Comparison of ENCODE assay signal across 15 cellular contexts in genomic region chr14:91292476-91292875, GRCh38. TPM values are rescaled to one million over a fixed set of nuclear protein-coding genes. Genes with fewer than 3 reads are reported as not detected.
A peak's percentile ranks its signal among the peaks of the same experiment; 100 is the strongest.
DNase-seq lines count a peak whose midpoint lies in the region; ATAC-seq and TF ChIP-seq lines count a peak whose summit lies in the region.
"Had no signal": no experiment of that assay in that cellular context is flagged by ENCODE, and none has a peak within 500 bp of the region (broad histone marks: within the 10 kb centered on the region; RNA-seq: fewer than 3 reads in every experiment).

No MANE protein-coding gene starts in this region.

- TF ChIP-seq CTCF in epithelial cell of esophagus (IDR thresholded peaks at IDR 0.05; ENCODE audit: insufficient read depth, low read depth, low read length, missing control alignments) = no peak

- peak in 1 of 2 donors; percentile 35 for ATAC-seq in activated T-cell treated with anti-CD3 and anti-CD28 coated beads, Interleukin-2, amount 50 U/mL, for 72 hours (replicated peaks in 1 of 2)
- no peak for ATAC-seq in activated T-cell treated with anti-CD3 and anti-CD28 coated beads, Interleukin-2, amount 50 U/mL, for 4 hours
- no peak for ATAC-seq in T-helper 17 cell
- ATAC-seq in stimulated activated memory B cell treated with anti-CD40 and anti-IgM and Interleukin-4, amounts not matched to agents 10 μg/mL and 1 μg/mL and 100 μg/mL, for 72 hours = no peak

- no peak overlapping the region for H3K4me3 ChIP-seq in epithelial cell of esophagus (ENCODE audit: low read length)

- peak overlapping the region; percentile 74 for H3K27ac Mint-ChIP-seq in activated T-cell treated with anti-CD3 and anti-CD28 coated beads, Interleukin-2, amount 50 U/mL, for 72 hours
- H3K27ac Mint-ChIP-seq in T-helper 17 cell = peak overlapping the region; percentile 91
- H3K27ac Mint-ChIP-seq in stimulated activated memory B cell treated with anti-CD40 and anti-IgM and Interleukin-4, amounts not matched to agents 10 μg/mL and 1 μg/mL and 100 μg/mL, for 72 hours = peak overlapping the region; percentile 82

- DNase-seq in activated T-cell treated with anti-CD3 and anti-CD28 coated beads, Interleukin-2, amount 50 U/mL, for 72 hours = no peak
- no peak for DNase-seq in activated T-cell treated with anti-CD3 and anti-CD28 coated beads, Interleukin-2, amount 50 U/mL, for 4 hours
- no peak for DNase-seq in T-helper 17 cell
- DNase-seq in epithelial cell of esophagus (ENCODE audit: low read depth) = peak; percentile 32
- no peak for DNase-seq in effector CD8-positive, alpha-beta T cell (lab: John Stamatoyannopoulos, UW)
- DNase-seq in AG08395 (ENCODE audit: low spot score) = no peak
- DNase-seq in activated CD4-positive, CD25-positive, alpha-beta regulatory T cell treated with anti-CD3 and anti-CD28 coated beads, Interleukin-2, amount 50 U/mL, for 72 hours = no peak
- DNase-seq: activated CD4-positive, alpha-beta T cell treated with anti-CD3 and anti-CD28 coated beads for 1 hour; activated effector memory CD4-positive, alpha-beta T cell treated with Interleukin-2 at 50 U/mL for 16 hours; NCI-H187 treated with DMSO at 0.1 percent for 48 hours; NCI-H524; OCI-M1; retina; SK-N-SH had no signal

- no peaks in the 10 kb centered on the region for H3K9me3 ChIP-seq in T-helper 17 cell (ENCODE audit: control insufficient read depth, low read length, poor library complexity, severe bottlenecking)
- H3K9me3 ChIP-seq: SK-N-SH had no signal

- peaks cover 14% of the 10 kb centered on the region for H3K4me1 Mint-ChIP-seq in activated T-cell treated with anti-CD3 and anti-CD28 coated beads, Interleukin-2, amount 50 U/mL, for 72 hours (ENCODE audit: low read depth)
- H3K4me1 Mint-ChIP-seq in activated T-cell treated with anti-CD3 and anti-CD28 coated beads, Interleukin-2, amount 50 U/mL, for 4 hours (ENCODE audit: low read depth) = peaks cover 3% of the 10 kb centered on the region
- peaks cover 11% of the 10 kb centered on the region for H3K4me1 Mint-ChIP-seq in T-helper 17 cell
- no peaks in the 10 kb centered on the region for H3K4me1 Mint-ChIP-seq in stimulated activated memory B cell treated with anti-CD40 and anti-IgM and Interleukin-4, amounts not matched to agents 10 μg/mL and 1 μg/mL and 100 μg/mL, for 72 hours

- H3K27me3 Mint-ChIP-seq in activated T-cell treated with anti-CD3 and anti-CD28 coated beads, Interleukin-2, amount 50 U/mL, for 72 hours (ENCODE audit: low read depth) = no peaks in the 10 kb centered on the region
- no peaks in the 10 kb centered on the region for H3K27me3 Mint-ChIP-seq in activated T-cell treated with anti-CD3 and anti-CD28 coated beads, Interleukin-2, amount 50 U/mL, for 4 hours (ENCODE audit: low read depth)
- H3K27me3 Mint-ChIP-seq in T-helper 17 cell = no peaks in the 10 kb centered on the region
- no peaks in the 10 kb centered on the region for H3K27me3 Mint-ChIP-seq in stimulated activated memory B cell treated with anti-CD40 and anti-IgM and Interleukin-4, amounts not matched to agents 10 μg/mL and 1 μg/mL and 100 μg/mL, for 72 hours

- H3K36me3 Mint-ChIP-seq in activated T-cell treated with anti-CD3 and anti-CD28 coated beads, Interleukin-2, amount 50 U/mL, for 72 hours (ENCODE audit: insufficient read depth in 2 of 2) = peaks cover 16 to 36% of the 10 kb centered on the region in 2 donors
- H3K36me3 Mint-ChIP-seq in activated T-cell treated with anti-CD3 and anti-CD28 coated beads, Interleukin-2, amount 50 U/mL, for 4 hours (ENCODE audit: insufficient read depth) = peaks cover 40% of the 10 kb centered on the region
- peaks cover 8% of the 10 kb centered on the region for H3K36me3 Mint-ChIP-seq in T-helper 17 cell (ENCODE audit: low read depth)
- H3K36me3 Mint-ChIP-seq in stimulated activated memory B cell treated with anti-CD40 and anti-IgM and Interleukin-4, amounts not matched to agents 10 μg/mL and 1 μg/mL and 100 μg/mL, for 72 hours = peaks cover 72% of the 10 kb centered on the region

- H3K9me3 Mint-ChIP-seq in activated T-cell treated with anti-CD3 and anti-CD28 coated beads, Interleukin-2, amount 50 U/mL, for 72 hours = no peaks in the 10 kb centered on the region
- H3K9me3 Mint-ChIP-seq in activated T-cell treated with anti-CD3 and anti-CD28 coated beads, Interleukin-2, amount 50 U/mL, for 4 hours = no peaks in the 10 kb centered on the region
- no peaks in the 10 kb centered on the region for H3K9me3 Mint-ChIP-seq in stimulated activated memory B cell treated with anti-CD40 and anti-IgM and Interleukin-4, amounts not matched to agents 10 μg/mL and 1 μg/mL and 100 μg/mL, for 72 hours

- no peak overlapping the region for H3K4me3 Mint-ChIP-seq in activated T-cell treated with anti-CD3 and anti-CD28 coated beads, Interleukin-2, amount 50 U/mL, for 72 hours
- H3K4me3 Mint-ChIP-seq in activated T-cell treated with anti-CD3 and anti-CD28 coated beads, Interleukin-2, amount 50 U/mL, for 4 hours = no peak overlapping the region
- H3K4me3 Mint-ChIP-seq in T-helper 17 cell = no peak overlapping the region
- H3K4me3 Mint-ChIP-seq in stimulated activated memory B cell treated with anti-CD40 and anti-IgM and Interleukin-4, amounts not matched to agents 10 μg/mL and 1 μg/mL and 100 μg/mL, for 72 hours = no peak overlapping the region

RNA-seq across cellular contexts. Expression of gene GPR68, which starts 48.0 kb away (rescaled TPM):
- total RNA-seq in activated T-cell treated with anti-CD3 and anti-CD28 coated beads, Interleukin-2, amount 50 U/mL, for 72 hours = 10 to 100 TPM; 18.9 to 19.2 TPM
- 1 to 10 TPM; 4.1 to 6.1 (median 6.0) TPM for total RNA-seq in activated T-cell treated with anti-CD3 and anti-CD28 coated beads, Interleukin-2, amount 50 U/mL, for 4 hours
- total RNA-seq in T-helper 17 cell = 10 to 100 TPM in 1 of 2 donors, 1 to 10 TPM in 1; 7.6 to 12.4 TPM
